In genomic region chr13:41019027-41019487, GRCh38 we compare ENCODE assay signal across 8 cellular contexts. TPM values are rescaled to one million over a fixed set of nuclear protein-coding genes. Genes with fewer than 3 reads are reported as not detected.
DNase-seq lines count a peak whose midpoint lies in the region; ATAC-seq, FAIRE-seq and TF ChIP-seq lines count a peak whose summit lies in the region.

TSS of gene ELF1 (minus strand) at chr13:41019316. CDS start at chr13:40982054, 37,262 bp downstream.

- in situ Hi-C loops in HAP-1 (cut with MboI; ENCODE audit: low sequenced_read_pairs): no loop called here

- DNase-seq in HCEC 1CT (peak; percentile 69), LHCN-M2 (ENCODE audit: low read depth) (peak; percentile 79), T-helper 9 cell (peak; percentile 28), bronchial epithelial cell (ENCODE audit: low read depth) (peak; percentile 93), left colon (peak; percentile 75 to 80), HAP-1 (ENCODE audit: low spot score in 2 of 2) (no peak)
- peak; percentile 12 for DNase-seq in stimulated activated CD8-positive, alpha-beta memory T cell treated with anti-CD3 and anti-CD28 coated beads, Interleukin-15, amount 100 ng/mL, for 1 hour (ENCODE audit: low read depth)

- ATAC-seq in GM18498 (IDR thresholded peaks at IDR 0.05; ENCODE audit: unreplicated experiment) (peak; percentile 91), left colon (peak; percentile 89)

- H3K9me3 ChIP-seq in HAP-1: no peaks in the 10 kb centered on the region

- peak within 1 kb of the TSS; percentile 46 for H3K4me3 ChIP-seq in bronchial epithelial cell (ENCODE audit: low read depth, low read length)
- no peak within 1 kb of the TSS for H3K4me3 ChIP-seq in HAP-1

- no peaks in the 10 kb centered on the region for H3K4me1 ChIP-seq in HAP-1

- no peaks in the 10 kb centered on the region for H3K27me3 ChIP-seq in bronchial epithelial cell (ENCODE audit: control insufficient read depth, insufficient read depth, low read length)
- peaks cover 9% of the 10 kb centered on the region; the same call in 1 of the 2 replicates for H3K27me3 ChIP-seq in HAP-1 (ENCODE audit: low read depth)

- H3K36me3 ChIP-seq in bronchial epithelial cell (ENCODE audit: control insufficient read depth, insufficient read depth, low read length): no peaks in the 10 kb centered on the region
- no peaks in the 10 kb centered on the region for H3K36me3 ChIP-seq in HAP-1 (replicated peaks)

- no peak for FAIRE-seq in bronchial epithelial cell (lab: Jason Lieb, UNC)

- no peak for TF ChIP-seq CTCF in bronchial epithelial cell (IDR thresholded peaks at IDR 0.05; ENCODE audit: insufficient read depth, low read length, severe bottlenecking)

- intact Hi-C loops in left colon (cut with DNase I, micrococcal nuclease): no loop called here

RNA-seq across cellular contexts. Expression of gene ELF1, which starts in this region (rescaled TPM):
- total RNA-seq in LHCN-M2 (2014; rRNA removed): 24.9 and 34.3 TPM in 2 replicates
- 12.2 TPM for polyA plus RNA-seq in LHCN-M2 (2012)
- total RNA-seq in bronchial epithelial cell: 57.7 and 71.3 TPM in 2 replicates
- total RNA-seq in left colon: 100 to 1,000 TPM in 1 of 2 donors, 10 to 100 TPM in 1; 93.5 to 104 TPM

Comparison
In these comparisons a context has a peak if more than half of its experiments do, and no peak if none do; other contexts are left out.
1. DNase-seq: peak in HCEC 1CT (single experiment), LHCN-M2 (single experiment), T-helper 9 cell (single experiment), bronchial epithelial cell (single experiment), left colon (2 of 2) and stimulated activated CD8-positive, alpha-beta memory T cell treated with anti-CD3 and anti-CD28 coated beads, Interleukin-15, amount 100 ng/mL, for 1 hour (single experiment); none in HAP-1 (0 of 2).